ENCODE assay signal across 22 cellular contexts in genomic region chr1:5304702-5305101, GRCh38.
A peak's percentile ranks its signal among the peaks of the same experiment; 100 is the strongest.
DNase-seq lines count a peak whose midpoint lies in the region; ATAC-seq, FAIRE-seq and TF ChIP-seq lines count a peak whose summit lies in the region.
"Had no signal": no experiment of that assay in that cellular context is flagged by ENCODE, and none has a peak within 500 bp of the region (broad histone marks: within the 10 kb centered on the region; RNA-seq: fewer than 3 reads in every experiment).

No MANE protein-coding gene starts in this region.

- no peaks in the 10 kb centered on the region for H3K36me3 ChIP-seq in hepatocyte (replicated peaks; ENCODE audit: insufficient read depth, low read depth)
- H3K36me3 ChIP-seq: BE2C; BLaER1 treated with 17β-estradiol and CSF1 and Interleukin-3, amounts not matched to agents 10 nM and 100 nM had no signal

- no peak overlapping the region for H3K4me3 ChIP-seq in hepatocyte
- H3K4me3 ChIP-seq: A549; BLaER1 treated with 17β-estradiol and CSF1 and Interleukin-3, amounts not matched to agents 10 nM and 100 nM; GM23338 had no signal

- H3K27me3 ChIP-seq in hepatocyte, result no peaks in the 10 kb centered on the region
- H3K27me3 ChIP-seq: BE2C; BLaER1 treated with 17β-estradiol and CSF1 and Interleukin-3, amounts not matched to agents 10 nM and 100 nM had no signal

- TF ChIP-seq CTCF in hepatocyte (IDR thresholded peaks at IDR 0.05; ENCODE audit: poor library complexity), result no peak

- H3K9me3 ChIP-seq in hepatocyte (ENCODE audit: low read depth), result no peaks in the 10 kb centered on the region
- H3K9me3 ChIP-seq: A549; BE2C; BLaER1 treated with 17β-estradiol and CSF1 and Interleukin-3, amounts not matched to agents 10 nM and 100 nM had no signal

- no peak overlapping the region for H2AFZ ChIP-seq in hepatocyte
- H2AFZ ChIP-seq: GM23338 had no signal

- no peaks in the 10 kb centered on the region for H3K9me2 ChIP-seq in hepatocyte (replicated peaks; ENCODE audit: insufficient read depth)

- no peaks in the 10 kb centered on the region for H4K20me1 ChIP-seq in hepatocyte (ENCODE audit: insufficient read depth, poor library complexity, severe bottlenecking)
- H4K20me1 ChIP-seq: BLaER1 treated with 17β-estradiol and CSF1 and Interleukin-3, amounts not matched to agents 10 nM and 100 nM had no signal

- no peak for FAIRE-seq in RCC 7860 (lab: Jason Lieb, UNC)
- FAIRE-seq: A549, G401.6, GM12892 had no signal

- H3K4me1 ChIP-seq in hepatocyte (ENCODE audit: insufficient read depth), result no peaks in the 10 kb centered on the region
- H3K4me1 ChIP-seq: A549; BE2C; BLaER1 treated with 17β-estradiol and CSF1 and Interleukin-3, amounts not matched to agents 10 nM and 100 nM had no signal

- H3K4me2 ChIP-seq in hepatocyte, result no peak overlapping the region
- H3K4me2 ChIP-seq: A549; BLaER1 treated with 17β-estradiol and CSF1 and Interleukin-3, amounts not matched to agents 10 nM and 100 nM; GM23338 had no signal

- H3K79me2 ChIP-seq in hepatocyte, result no peaks in the 10 kb centered on the region

- DNase-seq in D341Med (ENCODE audit: low spot score) (peak; percentile 58), MV-4-11 (lab: John Stamatoyannopoulos, UW) (peak; percentile 11), OCI-M1 (lab: John Stamatoyannopoulos, UW) (peak; percentile 10), hepatocyte (ENCODE audit: low spot score) (no peak), RCC 7860 (ENCODE audit: low spot score) (no peak)
- DNase-seq: 8988T; ACHN; AML-193; BE2C; CD4-positive, alpha-beta T cell; CD8-positive, alpha-beta memory T cell; DMS153; DND-41; H9 had no signal

- H3K27ac ChIP-seq in hepatocyte, result peak overlapping the region; percentile 48
- H3K27ac ChIP-seq: A549; BLaER1 treated with 17β-estradiol and CSF1 and Interleukin-3, amounts not matched to agents 10 nM and 100 nM had no signal

- WGBS in hepatocyte (ENCODE audit: low lambda C conversion rate, missing lambda C conversion rate), result 68% methylated on average over 6 of the region's 6 CpGs

- ATAC-seq in GM18870 (IDR thresholded peaks at IDR 0.05; ENCODE audit: unreplicated experiment) (no peak), GM19023 (IDR thresholded peaks at IDR 0.05; ENCODE audit: unreplicated experiment) (no peak)
- ATAC-seq: A549, GM23338, HCT116 had no signal

Comparison
In these comparisons a context has a peak if more than half of its experiments do, and no peak if none do; other contexts are left out.
1. DNase-seq: peak in D341Med (single experiment), MV-4-11 (single experiment) and OCI-M1 (single experiment); none in hepatocyte (single experiment) and RCC 7860 (single experiment).